In genomic region chr17:61221181-61221580, GRCh38 we compare ENCODE assay signal across 17 cellular contexts.
DNase-seq lines count a peak whose midpoint lies in the region; ATAC-seq lines count a peak whose summit lies in the region.
"Had no signal": no experiment of that assay in that cellular context is flagged by ENCODE, and none has a peak within 500 bp of the region (broad histone marks: within the 10 kb centered on the region; RNA-seq: fewer than 3 reads in every experiment).

No MANE protein-coding gene starts in this region.

- peaks cover 34% of the 10 kb centered on the region for H3K4me1 Mint-ChIP-seq in activated T-cell treated with anti-CD3 and anti-CD28 coated beads, Interleukin-2, amount 50 U/mL, for 4 hours (ENCODE audit: low read depth)
- H3K4me1 Mint-ChIP-seq in activated naive CD8-positive, alpha-beta T cell (ENCODE audit: low read depth): peaks cover 30% of the 10 kb centered on the region
- H3K4me1 Mint-ChIP-seq in stimulated activated naive B cell treated with anti-CD40 and anti-IgM and Interleukin-4, amounts not matched to agents 10 μg/mL and 1 μg/mL and 100 μg/mL, for 72 hours: peaks cover 20 to 42% of the 10 kb centered on the region in 2 donors

- no peak for DNase-seq in activated T-cell treated with anti-CD3 and anti-CD28 coated beads, Interleukin-2, amount 50 U/mL, for 4 hours
- no peak for DNase-seq in activated T-cell treated with anti-CD3 and anti-CD28 coated beads, Interleukin-2, amount 50 U/mL, for 48 hours
- DNase-seq in NOMO-1 (lab: John Stamatoyannopoulos, UW; ENCODE audit: unreplicated experiment in 2 of 2) (peak; percentile 24 to 64), sciatic nerve (ENCODE audit: low spot score) (no peak)
- DNase-seq in stimulated activated naive B cell treated with anti-CD40 and anti-IgM and Interleukin-4, amounts not matched to agents 10 μg/mL and 1 μg/mL and 100 μg/mL, for 72 hours: no peak
- no peak for DNase-seq in stimulated activated CD4-positive, alpha-beta T cell treated with anti-CD3 and anti-CD28 coated beads, Interleukin-12 subunit alpha, Interleukin-12 subunit beta, amount 100 ng/mL, for 4 hours
- DNase-seq: brain microvascular endothelial cell; DMS153; effector memory CD4-positive, alpha-beta T cell; foreskin fibroblast; HFFc6; NCI-H1436 treated with DMSO at 0.1 percent for 48 hours; NCI-H526; nucleus accumbens; Right ventricle myocardium superior had no signal

- ATAC-seq in activated T-cell treated with anti-CD3 and anti-CD28 coated beads, Interleukin-2, amount 50 U/mL, for 4 hours: no peak
- peak; percentile 38 for ATAC-seq in stimulated activated naive B cell treated with anti-CD40 and anti-IgM and Interleukin-4, amounts not matched to agents 10 μg/mL and 1 μg/mL and 100 μg/mL, for 72 hours (replicated peaks)
- ATAC-seq in sciatic nerve (no peak), HG02678 (IDR thresholded peaks at IDR 0.05; ENCODE audit: unreplicated experiment) (no peak)

- peak overlapping the region; percentile 16 for H3K27ac Mint-ChIP-seq in activated naive CD8-positive, alpha-beta T cell
- H3K27ac Mint-ChIP-seq in stimulated activated naive B cell treated with anti-CD40 and anti-IgM and Interleukin-4, amounts not matched to agents 10 μg/mL and 1 μg/mL and 100 μg/mL, for 72 hours: peak overlapping the region; percentile 65
- H3K27ac Mint-ChIP-seq: HFFc6 had no signal

- H3K36me3 Mint-ChIP-seq in activated T-cell treated with anti-CD3 and anti-CD28 coated beads, Interleukin-2, amount 50 U/mL, for 4 hours (ENCODE audit: insufficient read depth): no peaks in the 10 kb centered on the region
- H3K36me3 Mint-ChIP-seq in activated naive CD8-positive, alpha-beta T cell: peaks cover 2% of the 10 kb centered on the region
- H3K36me3 Mint-ChIP-seq in stimulated activated naive B cell treated with anti-CD40 and anti-IgM and Interleukin-4, amounts not matched to agents 10 μg/mL and 1 μg/mL and 100 μg/mL, for 72 hours: peaks cover 0 to 1% of the 10 kb centered on the region in 2 donors

- intact Hi-C loops in sciatic nerve (cut with DNase I): no loop called here

- peak overlapping the region; percentile 24 for H3K4me3 Mint-ChIP-seq in activated T-cell treated with anti-CD3 and anti-CD28 coated beads, Interleukin-2, amount 50 U/mL, for 4 hours
- peak overlapping the region; percentile 72 for H3K4me3 Mint-ChIP-seq in activated naive CD8-positive, alpha-beta T cell
- peak overlapping the region; percentile 14 to 61 for H3K4me3 Mint-ChIP-seq in stimulated activated naive B cell treated with anti-CD40 and anti-IgM and Interleukin-4, amounts not matched to agents 10 μg/mL and 1 μg/mL and 100 μg/mL, for 72 hours
- H3K4me3 Mint-ChIP-seq: HFFc6 had no signal

- no peaks in the 10 kb centered on the region for H3K27me3 Mint-ChIP-seq in activated T-cell treated with anti-CD3 and anti-CD28 coated beads, Interleukin-2, amount 50 U/mL, for 4 hours (ENCODE audit: low read depth)
- no peaks in the 10 kb centered on the region for H3K27me3 Mint-ChIP-seq in activated naive CD8-positive, alpha-beta T cell
- no peaks in the 10 kb centered on the region for H3K27me3 Mint-ChIP-seq in stimulated activated naive B cell treated with anti-CD40 and anti-IgM and Interleukin-4, amounts not matched to agents 10 μg/mL and 1 μg/mL and 100 μg/mL, for 72 hours

- H3K9me3 Mint-ChIP-seq in activated T-cell treated with anti-CD3 and anti-CD28 coated beads, Interleukin-2, amount 50 U/mL, for 4 hours: no peaks in the 10 kb centered on the region
- no peaks in the 10 kb centered on the region for H3K9me3 Mint-ChIP-seq in activated naive CD8-positive, alpha-beta T cell (ENCODE audit: low read depth)
- H3K9me3 Mint-ChIP-seq in stimulated activated naive B cell treated with anti-CD40 and anti-IgM and Interleukin-4, amounts not matched to agents 10 μg/mL and 1 μg/mL and 100 μg/mL, for 72 hours: no peaks in the 10 kb centered on the region
- H3K9me3 Mint-ChIP-seq: HFFc6 had no signal

Comparison
In these comparisons a context has a peak if more than half of its experiments do, and no peak if none do; other contexts are left out.
1. ATAC-seq: peak in stimulated activated naive B cell treated with anti-CD40 and anti-IgM and Interleukin-4, amounts not matched to agents 10 μg/mL and 1 μg/mL and 100 μg/mL, for 72 hours (2 of 2); none in activated T-cell treated with anti-CD3 and anti-CD28 coated beads, Interleukin-2, amount 50 U/mL, for 4 hours (0 of 2), sciatic nerve (single experiment) and HG02678 (single experiment).
2. DNase-seq: peak in NOMO-1 (2 of 2); none in activated T-cell treated with anti-CD3 and anti-CD28 coated beads, Interleukin-2, amount 50 U/mL, for 4 hours (single experiment), activated T-cell treated with anti-CD3 and anti-CD28 coated beads, Interleukin-2, amount 50 U/mL, for 48 hours (0 of 2), stimulated activated naive B cell treated with anti-CD40 and anti-IgM and Interleukin-4, amounts not matched to agents 10 μg/mL and 1 μg/mL and 100 μg/mL, for 72 hours (single experiment), sciatic nerve (single experiment) and stimulated activated CD4-positive, alpha-beta T cell treated with anti-CD3 and anti-CD28 coated beads, Interleukin-12 subunit alpha, Interleukin-12 subunit beta, amount 100 ng/mL, for 4 hours (single experiment).
3. Peak in every context shown above with its lines, with median percentiles within 50 percentile points of each other: H3K4me3 Mint-ChIP-seq.